ENCODE assay signal across 9 cellular contexts in genomic region chr20:2093200-2093781, GRCh38. TPM values are rescaled to one million over a fixed set of nuclear protein-coding genes. Genes with fewer than 3 reads are reported as not detected.
DNase-seq lines count a peak whose midpoint lies in the region; ATAC-seq and TF ChIP-seq lines count a peak whose summit lies in the region.
"Had no signal": no experiment of that assay in that cellular context is flagged by ENCODE, and none has a peak within 500 bp of the region (broad histone marks: within the 10 kb centered on the region; RNA-seq: fewer than 3 reads in every experiment).

No MANE protein-coding gene starts in this region.

- in situ Hi-C loops in astrocyte of the cerebellum (cut with HindIII; ENCODE audit: low sequenced_read_pairs) = no loop called here

- no peak overlapping the region for H3K27ac Mint-ChIP-seq in nephron progenitor cell

- peak; percentile 47 for TF ChIP-seq CTCF in astrocyte of the cerebellum (IDR thresholded peaks at IDR 0.05; ENCODE audit: low read depth, low read length, missing control alignments)
- TF ChIP-seq CTCF in nephron progenitor cell (IDR thresholded peaks at IDR 0.05) = peak; percentile 50

- H3K4me3 ChIP-seq in astrocyte of the cerebellum (ENCODE audit: low read depth, low read length) = no peak overlapping the region

- H3K4me1 Mint-ChIP-seq in nephron progenitor cell = no peaks in the 10 kb centered on the region

- H3K9me3 Mint-ChIP-seq in nephron progenitor cell = no peaks in the 10 kb centered on the region

- H3K4me3 Mint-ChIP-seq in nephron progenitor cell = no peak overlapping the region

- ATAC-seq in HG02840 (IDR thresholded peaks at IDR 0.05; ENCODE audit: low FRiP score, unreplicated experiment) = no peak
- no peak for ATAC-seq in GM19395 (IDR thresholded peaks at IDR 0.05; ENCODE audit: unreplicated experiment)
- no peak for ATAC-seq in GM21360 (IDR thresholded peaks at IDR 0.05; ENCODE audit: unreplicated experiment)

- peaks cover 32% of the 10 kb centered on the region for H3K27me3 Mint-ChIP-seq in nephron progenitor cell (ENCODE audit: low read depth, poor library complexity)

- DNase-seq in DMS53 (lab: John Stamatoyannopoulos, UW) = peak; percentile 51
- DNase-seq in DMS53 treated with DMSO at 0.1 percent for 48 hours (lab: John Stamatoyannopoulos, UW; ENCODE audit: unreplicated experiment) = no peak
- DNase-seq in M059J (ENCODE audit: low read depth) = peak; percentile 31
- DNase-seq in astrocyte of the cerebellum (ENCODE audit: low read depth) = no peak
- peak; percentile 23 for DNase-seq in nephron progenitor cell
- DNase-seq: NCI-H187 had no signal

- H3K36me3 Mint-ChIP-seq in nephron progenitor cell (ENCODE audit: low read depth) = no peaks in the 10 kb centered on the region

RNA-seq across cellular contexts. Expression of gene STK35, which starts 8.3 kb away (rescaled TPM):
- total RNA-seq in M059J (2014; rRNA removed; shearing (Covaris generic)) = 19.5 and 33.4 TPM in 2 replicates

Comparison
In these comparisons a context has a peak if more than half of its experiments do, and no peak if none do; other contexts are left out.
1. DNase-seq: peak in DMS53 (single experiment), M059J (single experiment) and nephron progenitor cell (single experiment); none in DMS53 treated with DMSO at 0.1 percent for 48 hours (single experiment) and astrocyte of the cerebellum (single experiment).